In the genomic region with DNA sequence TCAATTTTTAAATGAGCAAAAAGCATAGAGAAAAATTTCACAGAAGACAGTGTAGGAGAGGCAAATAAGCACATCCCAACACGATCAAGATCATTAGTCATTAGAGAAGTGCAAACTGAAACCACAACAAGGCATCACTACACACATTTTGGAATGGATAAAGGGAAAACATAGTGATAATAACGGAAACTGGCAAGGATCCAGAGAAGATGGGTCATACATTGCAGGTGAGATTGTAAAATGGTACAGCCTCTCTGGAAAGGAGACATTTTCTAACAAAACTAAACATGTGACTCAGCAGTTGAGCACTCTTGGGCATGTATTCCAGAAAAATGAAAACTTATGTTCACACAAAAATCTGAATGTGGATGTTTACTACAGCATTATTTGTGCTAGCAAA, we compare ENCODE assay signal across 20 cellular contexts.
DNase-seq lines count a peak whose midpoint lies in the region; ATAC-seq, FAIRE-seq and TF ChIP-seq lines count a peak whose summit lies in the region.
"Had no signal": no experiment of that assay in that cellular context is flagged by ENCODE, and none has a peak within 500 bp of the region (broad histone marks: within the 10 kb centered on the region; RNA-seq: fewer than 3 reads in every experiment).

No MANE protein-coding gene starts in this region.

- DNase-seq in AG10803 (ENCODE audit: low read depth) (peak; percentile 16), H54 (ENCODE audit: insufficient read length, low spot score) (no peak), RWPE1 (ENCODE audit: low spot score) (peak; percentile 79), fibroblast of villous mesenchyme (ENCODE audit: low read depth) (peak; percentile 23), NCI-H2227 (lab: John Stamatoyannopoulos, UW; ENCODE audit: unreplicated experiment) (no peak), hepatic stellate cell (ENCODE audit: low spot score) (no peak)
- no peak for DNase-seq in stimulated activated CD4-positive, alpha-beta T cell treated with anti-CD3 and anti-CD28 coated beads, Interleukin-2, amount 100 ng/mL, for 48 hours
- DNase-seq: activated CD4-positive, alpha-beta memory T cell treated with anti-CD3 and anti-CD28 coated beads, Interleukin-2, amount 10 ng/mL, durations not matched to agents 7 days and 5 days; activated gamma-delta T cell; activated T-cell treated with anti-CD3 and anti-CD28 coated beads for 4 hours; CD4-positive, alpha-beta T cell; DMS153; foreskin melanocyte; kidney; NCI-H510A treated with DMSO at 0.1 percent for 48 hours; sigmoid colon; upper lobe of left lung had no signal

- peak; percentile 79 for FAIRE-seq in H54 (lab: Jason Lieb, UNC)
- FAIRE-seq: kidney had no signal

- POLR2A ChIA-PET in RWPE1 (lab: Yijun Ruan, JAX; ENCODE audit: low non-redundant PET) = no interaction called here

- TF ChIP-seq POLR2A in H54 (IDR thresholded peaks at IDR 0.05; ENCODE audit: low read depth, low read length) = no peak

- H3K4me3 ChIP-seq in AG10803 (ENCODE audit: low read length) (no peak overlapping the region), fibroblast of villous mesenchyme (ENCODE audit: low read depth, low read length) (no peak overlapping the region)
- H3K4me3 ChIP-seq: lung, neural progenitor cell, sigmoid colon, upper lobe of left lung had no signal

- TF ChIP-seq CTCF in AG10803 (conservative IDR thresholded peaks at IDR 0.05; ENCODE audit: low read length) (no peak), RWPE1 (conservative IDR thresholded peaks at IDR 0.05; ENCODE audit: low read depth) (no peak), fibroblast of villous mesenchyme (IDR thresholded peaks at IDR 0.05; ENCODE audit: insufficient read depth, low read depth, low read length) (no peak)

- CTCF ChIA-PET in RWPE1 (lab: Yijun Ruan, JAX) = interaction anchor here (0.6 kb wide), 1 partner anchor 154 kb away, joined by 3 read pairs; no protein-coding TSS in a partner anchor

- H3K27ac ChIP-seq in RWPE1 = no peak overlapping the region
- H3K27ac ChIP-seq: neural progenitor cell, sigmoid colon, upper lobe of left lung had no signal

- ATAC-seq in HG03520 (IDR thresholded peaks at IDR 0.05; ENCODE audit: unreplicated experiment) = no peak

Comparison
In these comparisons a context has a peak if more than half of its experiments do, and no peak if none do; other contexts are left out.
1. DNase-seq: peak in AG10803 (single experiment), RWPE1 (single experiment) and fibroblast of villous mesenchyme (single experiment); none in H54 (single experiment), NCI-H2227 (single experiment), hepatic stellate cell (single experiment) and stimulated activated CD4-positive, alpha-beta T cell treated with anti-CD3 and anti-CD28 coated beads, Interleukin-2, amount 100 ng/mL, for 48 hours (0 of 2).